Comparison of ENCODE assay signal across 1 cellular context in genomic region chr14:71198681-71199080, GRCh38.
TF ChIP-seq lines count a peak whose summit lies in the region.

No MANE protein-coding gene starts in this region.

TF ChIP-seq in GM23338, 12 proteins besides CTCF, POLR2A, EP300 and RAD21 (continued from another document):
- TF ChIP-seq REST (IDR thresholded peaks at IDR 0.05; ENCODE audit: unreplicated experiment) = no peak
